In genomic region chr6:87722831-87723726, GRCh38 we compare ENCODE assay signal across 8 cellular contexts. TPM values are rescaled to one million over a fixed set of nuclear protein-coding genes. Genes with fewer than 3 reads are reported as not detected.
DNase-seq lines count a peak whose midpoint lies in the region; ATAC-seq, FAIRE-seq and TF ChIP-seq lines count a peak whose summit lies in the region.

No MANE protein-coding gene starts in this region.

- H3K27ac ChIP-seq in liver (ENCODE audit: low read depth in 1 of 2, low read length in 2 of 2) (peak overlapping the region; percentile 62 to 87), upper lobe of left lung (peak overlapping the region in 1 of 4 donors; percentile 16)

- H3K4me1 Mint-ChIP-seq in dendritic cell treated with granulocyte-macrophage colony-stimulating factor and Interleukin-4, amounts not matched to agents 40 ng/mL and 50 ng/mL, for 4 days (ENCODE audit: low read depth): peaks cover 54% of the 10 kb centered on the region

- peak overlapping the region; percentile 83 for H3K27ac Mint-ChIP-seq in dendritic cell treated with granulocyte-macrophage colony-stimulating factor and Interleukin-4, amounts not matched to agents 40 ng/mL and 50 ng/mL, for 4 days

- no peaks in the 10 kb centered on the region for H3K9me3 Mint-ChIP-seq in dendritic cell treated with granulocyte-macrophage colony-stimulating factor and Interleukin-4, amounts not matched to agents 40 ng/mL and 50 ng/mL, for 4 days

- ATAC-seq in HG02678 (IDR thresholded peaks at IDR 0.05; ENCODE audit: unreplicated experiment) (peak; percentile 42), upper lobe of left lung (ENCODE audit: low FRiP score in 2 of 2) (peak; percentile 71 to 83), HG03175 (IDR thresholded peaks at IDR 0.05; ENCODE audit: unreplicated experiment) (no peak)

- H3K36me3 Mint-ChIP-seq in dendritic cell treated with granulocyte-macrophage colony-stimulating factor and Interleukin-4, amounts not matched to agents 40 ng/mL and 50 ng/mL, for 4 days (ENCODE audit: low read depth): no peaks in the 10 kb centered on the region

- H3K4me3 ChIP-seq in liver (ENCODE audit: low read depth in 1 of 3, low read length in 3 of 3): no peak overlapping the region
- H3K4me3 ChIP-seq in upper lobe of left lung: no peak overlapping the region

- WGBS in liver: 42% methylated on average over 8 of the region's 8 CpGs
- WGBS in upper lobe of left lung, 2 donors: 60 to 61% methylated on average over 7 to 8 of the region's 8 CpGs

- H3K27me3 Mint-ChIP-seq in dendritic cell treated with granulocyte-macrophage colony-stimulating factor and Interleukin-4, amounts not matched to agents 40 ng/mL and 50 ng/mL, for 4 days: no peaks in the 10 kb centered on the region

- DNase-seq in ELF-1 (ENCODE audit: low read depth, low spot score) (peak; percentile 90), RCC 7860 (ENCODE audit: low spot score) (peak; percentile 97), upper lobe of left lung (peak in 1 of 2 donors; percentile 84), DMS153 (lab: John Stamatoyannopoulos, UW) (no peak)

- H3K27me3 ChIP-seq in liver (ENCODE audit: control insufficient read depth in 4 of 4, insufficient read depth in 4 of 4, low read length in 3 of 4): no peaks in the 10 kb centered on the region
- H3K27me3 ChIP-seq in upper lobe of left lung: no peaks in the 10 kb centered on the region

- H3K9ac ChIP-seq in liver (ENCODE audit: low read depth in 1 of 2, low read length in 2 of 2): no peak overlapping the region

- intact Hi-C loops in dendritic cell treated with granulocyte-macrophage colony-stimulating factor and Interleukin-4, amounts not matched to agents 40 ng/mL and 50 ng/mL, for 4 days (cut with micrococcal nuclease): loop anchor here (5.0 kb wide), 1 partner anchor 34 kb away; no protein-coding TSS in a partner anchor

- H3K4me1 ChIP-seq in liver (ENCODE audit: control insufficient read depth in 4 of 4, insufficient read depth in 4 of 4, low read length in 3 of 4) (peaks cover 3 to 14% (median 8%) of the 10 kb centered on the region in 4 donors), upper lobe of left lung (peaks cover 0 to 28% (median 24%) of the 10 kb centered on the region in 4 donors)

- TF ChIP-seq CTCF in liver (IDR thresholded peaks at IDR 0.05; ENCODE audit: low read depth, low read length, missing input control): no peak
- TF ChIP-seq CTCF in upper lobe of left lung (IDR thresholded peaks at IDR 0.05): no peak

- H3K36me3 ChIP-seq in liver (ENCODE audit: control insufficient read depth in 4 of 4, insufficient read depth in 3 of 4, low read depth in 1 of 4, low read length in 3 of 4) (no peaks in the 10 kb centered on the region), upper lobe of left lung (no peaks in the 10 kb centered on the region)

- peak; percentile 60 to 68 for TF ChIP-seq RAD21 in liver (IDR thresholded peaks at IDR 0.05)

- TF ChIP-seq EP300 in upper lobe of left lung (IDR thresholded peaks at IDR 0.05): no peak

- no peak for TF ChIP-seq POLR2A in upper lobe of left lung (IDR thresholded peaks at IDR 0.05)

- FAIRE-seq in RCC 7860 (lab: Jason Lieb, UNC): peak; percentile 95

- H3K4me3 Mint-ChIP-seq in dendritic cell treated with granulocyte-macrophage colony-stimulating factor and Interleukin-4, amounts not matched to agents 40 ng/mL and 50 ng/mL, for 4 days: no peak overlapping the region

- H3K9me3 ChIP-seq in liver (ENCODE audit: control insufficient read depth in 4 of 4, low read length in 3 of 4) (no peaks in the 10 kb centered on the region), upper lobe of left lung (no peaks in the 10 kb centered on the region)

TF ChIP-seq in liver, 16 proteins besides CTCF, POLR2A, EP300 and RAD21:
- TF ChIP-seq EGR1 (IDR thresholded peaks at IDR 0.05; ENCODE audit: low read depth in 2 of 2): peak in 1 of 2 donors; percentile 53
- TF ChIP-seq HNF4G (IDR thresholded peaks at IDR 0.05): peak; percentile 46
- peak; percentile 82 for TF ChIP-seq SP1 (IDR thresholded peaks at IDR 0.05)
- peak; percentile 93 for TF ChIP-seq MAX (IDR thresholded peaks at IDR 0.05)
- TF ChIP-seq REST (IDR thresholded peaks at IDR 0.05): peak; percentile 71
- TF ChIP-seq ZBTB33 (IDR thresholded peaks at IDR 0.05): peak; percentile 77
- TF ChIP-seq FOXA1 (IDR thresholded peaks at IDR 0.05): peak; percentile 40
- TF ChIP-seq NR2F2 (IDR thresholded peaks at IDR 0.05): peak; percentile 54
- peak; percentile 33 for TF ChIP-seq TAF1 (conservative IDR thresholded peaks at IDR 0.05)
- peak in 1 of 2 donors; percentile 29 for TF ChIP-seq GABPA (IDR thresholded peaks at IDR 0.05 in 1 of 2, conservative IDR thresholded peaks at IDR 0.05 in 1 of 2)
- no peak for TF ChIP-seq FOXA2 (IDR thresholded peaks at IDR 0.05)
- TF ChIP-seq YY1 (IDR thresholded peaks at IDR 0.05): peak; percentile 94
- TF ChIP-seq RXRA (IDR thresholded peaks at IDR 0.05): peak; percentile 90 to 95
- peak; percentile 81 to 86 for TF ChIP-seq HNF4A (conservative IDR thresholded peaks at IDR 0.05)
- TF ChIP-seq ATF3 (IDR thresholded peaks at IDR 0.05): peak; percentile 93
- TF ChIP-seq JUND (IDR thresholded peaks at IDR 0.05): peak; percentile 97 to 99

RNA-seq across cellular contexts. Expression of gene AKIRIN2, which starts 21.0 kb away (rescaled TPM):
- total RNA-seq in liver (10 to 100 TPM; 12.2 to 18.8 TPM), upper lobe of left lung (10 to 100 TPM; 42.3 to 87.0 (median 57.2) TPM)
- polyA plus RNA-seq in liver: 10 to 100 TPM; 11.0 to 16.6 TPM
